In genomic region chr12:52798671-52799497, GRCh38 we compare ENCODE assay signal across 10 cellular contexts.
A peak's percentile ranks its signal among the peaks of the same experiment; 100 is the strongest.
DNase-seq lines count a peak whose midpoint lies in the region; FAIRE-seq and TF ChIP-seq lines count a peak whose summit lies in the region.
"Had no signal": no experiment of that assay in that cellular context is flagged by ENCODE, and none has a peak within 500 bp of the region (broad histone marks: within the 10 kb centered on the region; RNA-seq: fewer than 3 reads in every experiment).

No MANE protein-coding gene starts in this region.

- peak; percentile 20 for DNase-seq in DMS53 (lab: John Stamatoyannopoulos, UW)
- no peak for DNase-seq in DMS53 treated with DMSO at 0.1 percent for 48 hours (lab: John Stamatoyannopoulos, UW; ENCODE audit: unreplicated experiment)
- DNase-seq in erythroblast (lab: John Stamatoyannopoulos, UW): peak; percentile 22 to 60
- peak; percentile 57 for DNase-seq in urothelium cell line (ENCODE audit: low spot score)
- DNase-seq in GM13976 (ENCODE audit: low spot score): no peak
- DNase-seq in NCI-H1694 (lab: John Stamatoyannopoulos, UW): no peak
- DNase-seq: activated CD8-positive, alpha-beta T cell treated with anti-CD3 and anti-CD28 coated beads for 36 hours; activated naive CD4-positive, alpha-beta T cell; natural killer cell had no signal

- no peak for FAIRE-seq in urothelium cell line (lab: Jason Lieb, UNC)
- FAIRE-seq: islet of Langerhans had no signal

- no peak for TF ChIP-seq POLR2A in erythroblast (IDR thresholded peaks at IDR 0.05; ENCODE audit: low read length)

- in situ Hi-C loops in GM13976 (cut with MboI; ENCODE audit: low sequenced_read_pairs, unreplicated experiment): no loop called here

- TF ChIP-seq CTCF in GM13976 (IDR thresholded peaks at IDR 0.05; ENCODE audit: borderline replicate concordance, control extremely low read depth, extremely low read depth, insufficient read depth, missing control alignments): no peak

Comparison
In these comparisons a context has a peak if more than half of its experiments do, and no peak if none do; other contexts are left out.
1. DNase-seq: peak in DMS53 (single experiment), erythroblast (2 of 2) and urothelium cell line (single experiment); none in DMS53 treated with DMSO at 0.1 percent for 48 hours (single experiment), GM13976 (single experiment) and NCI-H1694 (single experiment).